Comparison of ENCODE assay signal across 30 cellular contexts in genomic region chr10:19119191-19119590, GRCh38.
"Had no signal": no experiment of that assay in that cellular context is flagged by ENCODE, and none has a peak within 500 bp of the region (broad histone marks: within the 10 kb centered on the region; RNA-seq: fewer than 3 reads in every experiment).

No MANE protein-coding gene starts in this region.

- H3K27me3 ChIP-seq: breast epithelium, right atrium auricular region, stomach, suprapubic skin, tibial artery had no signal

- ATAC-seq: activated CD4-positive, CD25-positive, alpha-beta regulatory T cell treated with anti-CD3 and anti-CD28 coated beads, Interleukin-2, amount 50 U/mL, for 24 hours; esophagus mucosa; left ventricle myocardium superior; stimulated activated naive B cell treated with anti-CD40 and anti-IgM and Interleukin-4, amounts not matched to agents 10 μg/mL and 1 μg/mL and 100 μg/mL, for 72 hours had no signal

- DNase-seq: activated CD4-positive, alpha-beta memory T cell treated with anti-CD3 and anti-CD28 coated beads for 36 hours; activated CD4-positive, alpha-beta T cell treated with anti-CD3 and anti-CD28 coated beads, Interleukin-2, amount 10 ng/mL, durations not matched to agents 24 days and 14 days; activated CD8-positive, alpha-beta memory T cell treated with anti-CD3 and anti-CD28 coated beads, Interleukin-2, amount 50 U/mL, for 4 hours; activated effector memory CD4-positive, alpha-beta T cell treated with anti-CD3 and anti-CD28 coated beads, Interleukin-2, amount 50 U/mL, for 16 hours; activated naive CD4-positive, alpha-beta T cell treated with anti-CD3 and anti-CD28 coated beads for 36 hours; activated naive CD8-positive, alpha-beta T cell treated with anti-CD3 and anti-CD28 coated beads, Interleukin-2, amount 10 ng/mL, durations not matched to agents 7 days and 5 days; activated T-cell treated with anti-CD3 and anti-CD28 coated beads, Interleukin-2, amount 50 U/mL, for 1 hour; central memory CD4-positive, alpha-beta T cell; foreskin fibroblast; head of caudate nucleus; hippocampal formation; islet precursor cell; left ventricle myocardium superior; naive B cell; nephron progenitor cell; nucleus accumbens; stimulated activated CD4-positive, alpha-beta T cell treated with anti-CD3 and anti-CD28 coated beads, Interleukin-15, amount 100 ng/mL, for 24 hours; stimulated activated CD4-positive, alpha-beta T cell treated with anti-CD3 and anti-CD28 coated beads, Interleukin-2, amount 100 ng/mL, for 24 hours; stimulated activated naive B cell treated with anti-CD40 and anti-IgM and Interleukin-4, amounts not matched to agents 10 μg/mL and 1 μg/mL and 100 μg/mL, for 72 hours; stomach; T-helper 1 cell; tibial artery had no signal

- H3K36me3 Mint-ChIP-seq: activated CD4-positive, alpha-beta memory T cell treated with anti-CD3 and anti-CD28 coated beads for 36 hours; activated naive CD8-positive, alpha-beta T cell treated with anti-CD3 and anti-CD28 coated beads, Interleukin-2, amount 10 ng/mL, durations not matched to agents 7 days and 5 days; mesothelial cell of epicardium; naive B cell; stimulated activated naive B cell treated with anti-CD40 and anti-IgM and Interleukin-4, amounts not matched to agents 10 μg/mL and 1 μg/mL and 100 μg/mL, for 72 hours had no signal

- H3K27ac Mint-ChIP-seq: activated CD4-positive, alpha-beta memory T cell treated with anti-CD3 and anti-CD28 coated beads for 36 hours; activated CD4-positive, alpha-beta T cell treated with anti-CD3 and anti-CD28 coated beads, Interleukin-2, amount 10 ng/mL, durations not matched to agents 24 days and 14 days; activated naive CD4-positive, alpha-beta T cell treated with anti-CD3 and anti-CD28 coated beads for 36 hours; activated naive CD8-positive, alpha-beta T cell treated with anti-CD3 and anti-CD28 coated beads, Interleukin-2, amount 10 ng/mL, durations not matched to agents 7 days and 5 days; activated T-helper 1 cell treated with anti-CD3 and anti-CD28 coated beads, Interleukin-12 subunit alpha, Interleukin-12 subunit beta, Interleukin-2, Interleukin-4 antibody, amounts not matched to agents 30 ng/mL and 10 ng/mL and 1 ng/mL, durations not matched to agents 14 hours and 24 hours and 36 hours; mesothelial cell of epicardium; naive B cell; nephron progenitor cell; stimulated activated naive B cell treated with anti-CD40 and anti-IgM and Interleukin-4, amounts not matched to agents 10 μg/mL and 1 μg/mL and 100 μg/mL, for 72 hours had no signal

- H3K27me3 Mint-ChIP-seq: activated CD4-positive, alpha-beta memory T cell treated with anti-CD3 and anti-CD28 coated beads for 36 hours; activated CD4-positive, alpha-beta T cell treated with anti-CD3 and anti-CD28 coated beads, Interleukin-2, amount 10 ng/mL, durations not matched to agents 24 days and 14 days; activated naive CD8-positive, alpha-beta T cell treated with anti-CD3 and anti-CD28 coated beads, Interleukin-2, amount 10 ng/mL, durations not matched to agents 7 days and 5 days; naive B cell; stimulated activated naive B cell treated with anti-CD40 and anti-IgM and Interleukin-4, amounts not matched to agents 10 μg/mL and 1 μg/mL and 100 μg/mL, for 72 hours had no signal

- H3K36me3 ChIP-seq: breast epithelium, right atrium auricular region, stomach, suprapubic skin, tibial artery had no signal

- H3K4me1 ChIP-seq: breast epithelium, parathyroid adenoma, right atrium auricular region, stomach, suprapubic skin, tibial artery had no signal

- H3K27ac ChIP-seq: breast epithelium, parathyroid adenoma, right atrium auricular region, stomach, suprapubic skin, tibial artery had no signal

- H3K4me1 Mint-ChIP-seq: activated CD4-positive, alpha-beta T cell treated with anti-CD3 and anti-CD28 coated beads, Interleukin-2, amount 10 ng/mL, durations not matched to agents 24 days and 14 days; activated naive CD8-positive, alpha-beta T cell treated with anti-CD3 and anti-CD28 coated beads, Interleukin-2, amount 10 ng/mL, durations not matched to agents 7 days and 5 days; mesothelial cell of epicardium; naive B cell; nephron progenitor cell; stimulated activated naive B cell treated with anti-CD40 and anti-IgM and Interleukin-4, amounts not matched to agents 10 μg/mL and 1 μg/mL and 100 μg/mL, for 72 hours had no signal

- H3K9me3 Mint-ChIP-seq: nephron progenitor cell had no signal

- H3K9me3 ChIP-seq: breast epithelium, right atrium auricular region, suprapubic skin, tibial artery had no signal

- H3K4me3 Mint-ChIP-seq: activated CD4-positive, alpha-beta memory T cell treated with anti-CD3 and anti-CD28 coated beads for 36 hours; activated CD4-positive, alpha-beta T cell treated with anti-CD3 and anti-CD28 coated beads, Interleukin-2, amount 10 ng/mL, durations not matched to agents 24 days and 14 days; activated naive CD4-positive, alpha-beta T cell treated with anti-CD3 and anti-CD28 coated beads for 36 hours; activated naive CD8-positive, alpha-beta T cell treated with anti-CD3 and anti-CD28 coated beads, Interleukin-2, amount 10 ng/mL, durations not matched to agents 7 days and 5 days; activated T-helper 1 cell treated with anti-CD3 and anti-CD28 coated beads, Interleukin-12 subunit alpha, Interleukin-12 subunit beta, Interleukin-2, Interleukin-4 antibody, amounts not matched to agents 30 ng/mL and 10 ng/mL and 1 ng/mL, durations not matched to agents 14 hours and 24 hours and 36 hours; mesothelial cell of epicardium; naive B cell; nephron progenitor cell; stimulated activated naive B cell treated with anti-CD40 and anti-IgM and Interleukin-4, amounts not matched to agents 10 μg/mL and 1 μg/mL and 100 μg/mL, for 72 hours had no signal

- H3K4me3 ChIP-seq: breast epithelium, right atrium auricular region, stomach, suprapubic skin, tibial artery had no signal

- H3K9ac ChIP-seq: parathyroid adenoma had no signal
